ENCODE assay signal across 24 cellular contexts in the genomic region with DNA sequence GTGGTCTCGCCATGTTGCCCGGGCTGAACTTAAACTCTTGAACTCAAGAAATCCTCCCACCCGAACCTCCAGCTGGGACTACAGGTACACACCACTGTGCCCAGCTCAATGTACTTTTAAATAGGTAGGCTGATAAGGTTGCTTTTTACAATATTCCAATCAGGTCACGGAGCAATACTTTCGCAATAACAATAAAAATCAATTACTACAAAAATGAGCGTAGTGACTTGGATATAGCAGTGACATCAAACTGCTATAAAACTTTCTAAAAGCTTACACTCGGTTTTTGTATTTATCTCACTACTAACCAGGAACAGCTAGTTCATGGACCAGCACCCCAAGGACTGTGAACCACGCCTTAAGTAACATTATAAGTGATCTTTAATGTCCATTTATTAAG. TPM values are rescaled to one million over a fixed set of nuclear protein-coding genes. Genes with fewer than 3 reads are reported as not detected.
DNase-seq lines count a peak whose midpoint lies in the region; ATAC-seq, FAIRE-seq and TF ChIP-seq lines count a peak whose summit lies in the region.
"Had no signal": no experiment of that assay in that cellular context is flagged by ENCODE, and none has a peak within 500 bp of the region (broad histone marks: within the 10 kb centered on the region; RNA-seq: fewer than 3 reads in every experiment).

No MANE protein-coding gene starts in this region.

- DNase-seq in HepG2 (ENCODE audit: low spot score) (no peak), right lobe of liver (no peak), nephron progenitor cell (no peak), small intestine (peak; percentile 52)
- DNase-seq: ACHN; AML-193; BE2C; CD4-positive, alpha-beta T cell; CD8-positive, alpha-beta memory T cell; DMS53; DMS79 treated with DMSO at 0.1 percent for 48 hours; GF-D8; GM23248; H7; HCEC 1CT had no signal

- intact Hi-C loops in HepG2 (cut with micrococcal nuclease; ENCODE audit: unreplicated experiment) = no loop called here
- intact Hi-C loops in right lobe of liver (cut with DNase I) = no loop called here

- H3K27ac ChIP-seq in HepG2 (ENCODE audit: extremely low read length, insufficient read depth, low read length) (no peak overlapping the region), right lobe of liver (no peak overlapping the region), small intestine (ENCODE audit: low read depth in 1 of 2, low read length in 1 of 2) (no peak overlapping the region)
- H3K27ac ChIP-seq: 22Rv1; BLaER1 treated with 17β-estradiol and CSF1 and Interleukin-3, amounts not matched to agents 10 nM and 100 nM; GM23248 had no signal

- H3K4me3 ChIP-seq in HepG2 (replicated peaks in 1 of 3; ENCODE audit: insufficient read depth in 1 of 3, low read depth in 2 of 3, low read length in 3 of 3) (no peak overlapping the region), right lobe of liver (no peak overlapping the region), small intestine (ENCODE audit: low read depth in 1 of 2, low read length in 2 of 2) (no peak overlapping the region)
- H3K4me3 ChIP-seq: BLaER1 treated with 17β-estradiol and CSF1 and Interleukin-3, amounts not matched to agents 10 nM and 100 nM; GM23248 had no signal

- peaks cover 71% of the 10 kb centered on the region for H3K79me2 ChIP-seq in HepG2 (ENCODE audit: insufficient read depth, low read length)

- TF ChIP-seq POLR2A in HepG2 (IDR thresholded peaks at IDR 0.05; ENCODE audit: insufficient read depth in 1 of 2, low read depth in 2 of 2, low read length in 2 of 2) (no peak), right lobe of liver (IDR thresholded peaks at IDR 0.05) (no peak)

- H3K4me1 Mint-ChIP-seq in nephron progenitor cell = peaks cover 7% of the 10 kb centered on the region

- H2AFZ ChIP-seq in HepG2 (ENCODE audit: low read length) = no peak overlapping the region
- H2AFZ ChIP-seq: GM23248 had no signal

- no peak overlapping the region for H3K9ac ChIP-seq in HepG2 (ENCODE audit: insufficient read depth, low read depth, low read length)
- H3K9ac ChIP-seq: BLaER1 treated with 17β-estradiol and CSF1 and Interleukin-3, amounts not matched to agents 10 nM and 100 nM; GM23248 had no signal

- no peak overlapping the region for H3K4me2 ChIP-seq in HepG2 (ENCODE audit: low read depth, low read length)
- H3K4me2 ChIP-seq: BLaER1 treated with 17β-estradiol and CSF1 and Interleukin-3, amounts not matched to agents 10 nM and 100 nM had no signal

- H3K36me3 ChIP-seq in HepG2 (replicated peaks in 1 of 2; ENCODE audit: control insufficient read depth in 1 of 2, insufficient read depth in 2 of 2, low read length in 2 of 2) = peaks cover 1 to 24% of the 10 kb centered on the region in 2 experiments; a peak in 3 of 5 replicates
- peaks cover 0 to 25% (median 4%) of the 10 kb centered on the region in 4 donors for H3K36me3 ChIP-seq in right lobe of liver
- H3K36me3 ChIP-seq in small intestine (ENCODE audit: control insufficient read depth in 2 of 2, insufficient read depth in 2 of 2, low read length in 2 of 2) = peaks cover 3% of the 10 kb centered on the region in 2 donors

- POLR2A ChIA-PET in HepG2 (lab: Yijun Ruan, JAX) = no interaction called here

- no peaks in the 10 kb centered on the region for H3K9me3 ChIP-seq in HepG2 (ENCODE audit: low read length)
- no peaks in the 10 kb centered on the region for H3K9me3 ChIP-seq in right lobe of liver
- no peaks in the 10 kb centered on the region for H3K9me3 ChIP-seq in small intestine (ENCODE audit: control insufficient read depth, low read depth)
- H3K9me3 ChIP-seq: BE2C; BLaER1 treated with 17β-estradiol and CSF1 and Interleukin-3, amounts not matched to agents 10 nM and 100 nM had no signal

- ATAC-seq in HepG2 = no peak
- no peak for ATAC-seq in right lobe of liver
- no peak for ATAC-seq in GM21515 (IDR thresholded peaks at IDR 0.05; ENCODE audit: unreplicated experiment)
- ATAC-seq in GM18873 (IDR thresholded peaks at IDR 0.05; ENCODE audit: low FRiP score, unreplicated experiment) = no peak

- H3K27ac Mint-ChIP-seq in nephron progenitor cell = peak overlapping the region; percentile 61
- H3K27ac Mint-ChIP-seq: CD4-positive, alpha-beta T cell had no signal

- no peaks in the 10 kb centered on the region for H3K27me3 Mint-ChIP-seq in nephron progenitor cell (ENCODE audit: low read depth, poor library complexity)
- H3K27me3 Mint-ChIP-seq: CD4-positive, alpha-beta T cell; CD8-positive, alpha-beta memory T cell had no signal

- H3K27me3 ChIP-seq in HepG2 (ENCODE audit: control insufficient read depth in 1 of 2, insufficient read depth in 2 of 2, low read length in 2 of 2) (no peaks in the 10 kb centered on the region), right lobe of liver (no peaks in the 10 kb centered on the region), small intestine (ENCODE audit: control insufficient read depth in 2 of 2, insufficient read depth in 2 of 2, low read length in 2 of 2) (no peaks in the 10 kb centered on the region)
- H3K27me3 ChIP-seq: BE2C; BLaER1 treated with 17β-estradiol and CSF1 and Interleukin-3, amounts not matched to agents 10 nM and 100 nM had no signal

- no TSS peak for BruUV-seq in HepG2 (replicated peaks; lab: Mats Ljungman, UMichigan)

- no peak for TF ChIP-seq RAD21 in HepG2 (CRISPR knock-in tag; IDR thresholded peaks at IDR 0.05)

- 95% methylated on average over 8 of the region's 8 CpGs for WGBS in HepG2 (ENCODE audit: low lambda C conversion rate)
- 80% methylated on average over 8 of the region's 8 CpGs for WGBS in right lobe of liver (ENCODE audit: insufficient coverage, low coverage, low lambda C conversion rate, missing lambda C conversion rate)
- WGBS in small intestine, 3 donors = 49 to 80% (median 59%) methylated on average over 8 of the region's 8 CpGs

- in situ Hi-C loops in HepG2 (cut with HindIII; ENCODE audit: extremely low pct_ligation_motif_present, low pct_unique_long_range_greater_than_20kb) = no loop called here

- no peak overlapping the region for H3K4me3 Mint-ChIP-seq in nephron progenitor cell
- H3K4me3 Mint-ChIP-seq: CD14-positive monocyte; CD4-positive, alpha-beta T cell; CD8-positive, alpha-beta memory T cell had no signal

- TF ChIP-seq EP300 in HepG2 (IDR thresholded peaks at IDR 0.05; ENCODE audit: low read depth in 2 of 2, low read length in 2 of 2) = no peak
- no peak for TF ChIP-seq EP300 in HepG2 (CRISPR knock-in tag; IDR thresholded peaks at IDR 0.05; ENCODE audit: borderline replicate concordance)

- TF ChIP-seq CTCF in HepG2 (CRISPR knock-in tag; IDR thresholded peaks at IDR 0.05) = no peak
- no peak for TF ChIP-seq CTCF in right lobe of liver (IDR thresholded peaks at IDR 0.05)
- no peak for TF ChIP-seq CTCF in nephron progenitor cell (IDR thresholded peaks at IDR 0.05)

- peaks cover 16% of the 10 kb centered on the region for H4K20me1 ChIP-seq in HepG2 (ENCODE audit: insufficient read depth, low read length)

- CTCF ChIA-PET in HepG2 (lab: Yijun Ruan, JAX; ENCODE audit: low intra/inter-chr PET ratio, low total read pairs) = no interaction called here

- FAIRE-seq in HepG2 (lab: Jason Lieb, UNC) (no peak), small intestine (lab: Jason Lieb, UNC) (no peak)
- FAIRE-seq: A204.1, GM12891, GM18507, H1 had no signal

- H3K4me1 ChIP-seq in HepG2 (ENCODE audit: insufficient read depth, low read length) (peaks cover 4% of the 10 kb centered on the region), right lobe of liver (no peaks in the 10 kb centered on the region), small intestine (ENCODE audit: control insufficient read depth in 2 of 2, insufficient read depth in 1 of 2, low read depth in 1 of 2, low read length in 1 of 2) (no peaks in the 10 kb centered on the region)
- H3K4me1 ChIP-seq: BE2C; BLaER1 treated with 17β-estradiol and CSF1 and Interleukin-3, amounts not matched to agents 10 nM and 100 nM had no signal

- no peaks in the 10 kb centered on the region for H3K9me3 Mint-ChIP-seq in nephron progenitor cell
- H3K9me3 Mint-ChIP-seq: CD14-positive monocyte; CD4-positive, alpha-beta T cell; CD8-positive, alpha-beta memory T cell had no signal

- peaks cover 64% of the 10 kb centered on the region for H3K36me3 Mint-ChIP-seq in nephron progenitor cell (ENCODE audit: low read depth)

RNA-seq across cellular contexts. Expression of gene SARNP, which starts 10.5 kb away (rescaled TPM):
- total RNA-seq in HepG2 (2016; rRNA removed; fragmentation: Illumina TruSeq; extraction: Trizol) (95.4 and 137 TPM in 2 replicates), right lobe of liver (10 to 100 TPM; 11.3 to 22.3 (median 17.0) TPM)
- 32.7 and 36.6 TPM in 2 replicates for total RNA-seq in HepG2 (2016; cell fraction: cytosol; rRNA removed; fragmentation: Illumina TruSeq; extraction: Trizol; ENCODE audit: low read depth)
- 95.5 and 155 TPM in 2 replicates for total RNA-seq in HepG2 (2016; cell fraction: insoluble cytoplasmic fraction; rRNA removed; fragmentation: Illumina TruSeq; extraction: Trizol)
- total RNA-seq in HepG2 (2016; cell fraction: membrane; rRNA removed; fragmentation: Illumina TruSeq; extraction: Trizol) = 32.4 and 39.7 TPM in 2 replicates
- total RNA-seq in HepG2 (2016; cell fraction: nucleus; rRNA removed; fragmentation: Illumina TruSeq; extraction: Trizol) = 47.9 and 53.6 TPM in 2 replicates
- polyA plus RNA-seq in HepG2 (2011; rRNA removed) (46.4 and 59.0 TPM in 2 replicates), small intestine (10 to 100 TPM; 72.2 to 89.8 (median 78.4) TPM)
- polyA plus RNA-seq in HepG2 (2011; cell fraction: cytosol; rRNA removed) = 23.9 and 33.5 TPM in 2 replicates
- 15.1 and 17.8 TPM in 2 replicates for polyA plus RNA-seq in HepG2 (2011; cell fraction: nucleus; rRNA removed)
- 47.5 and 49.6 TPM in 2 replicates for polyA plus RNA-seq in HepG2 (2012)
- polyA plus RNA-seq in HepG2 (2016; cell fraction: cytosol; fragmentation: Illumina TruSeq; extraction: Trizol; ENCODE audit: low read depth) = 24.1 and 25.0 TPM in 2 replicates
- 123 and 138 TPM in 2 replicates for polyA plus RNA-seq in HepG2 (2016; cell fraction: insoluble cytoplasmic fraction; fragmentation: Illumina TruSeq; extraction: Trizol; ENCODE audit: low read depth)
- polyA plus RNA-seq in HepG2 (2016; cell fraction: membrane; fragmentation: Illumina TruSeq; extraction: Trizol; ENCODE audit: low read depth) = 25.2 and 25.7 TPM in 2 replicates
- polyA plus RNA-seq in HepG2 (2016; cell fraction: nucleus; fragmentation: Illumina TruSeq; extraction: Trizol; ENCODE audit: insufficient read depth, low read depth) = 58.8 and 61.1 TPM in 2 replicates
- polyA minus RNA-seq in HepG2 (2011; rRNA and poly(A)+ RNA removed; ENCODE audit: low replicate concordance) = 41.0 and 49.7 TPM in 2 replicates
- polyA minus RNA-seq in HepG2 (2011; cell fraction: cytosol; rRNA and poly(A)+ RNA removed) = 8.4 and 13.8 TPM in 2 replicates
- polyA minus RNA-seq in HepG2 (2011; cell fraction: nucleus; rRNA and poly(A)+ RNA removed) = 45.7 and 51.5 TPM in 2 replicates

RNA-seq across cellular contexts. Expression of gene ORMDL2, which starts 10.9 kb away (rescaled TPM):
- 14.8 and 28.6 TPM in 2 replicates for total RNA-seq in HepG2 (2016; rRNA removed; fragmentation: Illumina TruSeq; extraction: Trizol)
- total RNA-seq in HepG2 (2016; cell fraction: cytosol; rRNA removed; fragmentation: Illumina TruSeq; extraction: Trizol; ENCODE audit: low read depth) = 8.9 and 10.8 TPM in 2 replicates
- total RNA-seq in HepG2 (2016; cell fraction: insoluble cytoplasmic fraction; rRNA removed; fragmentation: Illumina TruSeq; extraction: Trizol) = 18.4 and 26.4 TPM in 2 replicates
- total RNA-seq in HepG2 (2016; cell fraction: membrane; rRNA removed; fragmentation: Illumina TruSeq; extraction: Trizol) = 8.8 and 10.8 TPM in 2 replicates
- total RNA-seq in HepG2 (2016; cell fraction: nucleus; rRNA removed; fragmentation: Illumina TruSeq; extraction: Trizol) = 20.1 and 21.6 TPM in 2 replicates
- polyA plus RNA-seq in HepG2 (2011; rRNA removed) = 24.0 and 30.2 TPM in 2 replicates
- polyA plus RNA-seq in HepG2 (2011; cell fraction: cytosol; rRNA removed) = 17.7 and 25.9 TPM in 2 replicates
- polyA plus RNA-seq in HepG2 (2011; cell fraction: nucleus; rRNA removed) = 10.1 and 18.4 TPM in 2 replicates
- 20.8 and 36.4 TPM in 2 replicates for polyA plus RNA-seq in HepG2 (2012)
- 11.3 and 13.0 TPM in 2 replicates for polyA plus RNA-seq in HepG2 (2016; cell fraction: cytosol; fragmentation: Illumina TruSeq; extraction: Trizol; ENCODE audit: low read depth)
- 15.1 and 16.1 TPM in 2 replicates for polyA plus RNA-seq in HepG2 (2016; cell fraction: insoluble cytoplasmic fraction; fragmentation: Illumina TruSeq; extraction: Trizol; ENCODE audit: low read depth)
- 8.1 and 11.2 TPM in 2 replicates for polyA plus RNA-seq in HepG2 (2016; cell fraction: membrane; fragmentation: Illumina TruSeq; extraction: Trizol; ENCODE audit: low read depth)
- 36.9 and 39.7 TPM in 2 replicates for polyA plus RNA-seq in HepG2 (2016; cell fraction: nucleus; fragmentation: Illumina TruSeq; extraction: Trizol; ENCODE audit: insufficient read depth, low read depth)
- polyA minus RNA-seq in HepG2 (2011; rRNA and poly(A)+ RNA removed; ENCODE audit: low replicate concordance) = 41.3 and 201 TPM in 2 replicates
- 12.1 and 14.1 TPM in 2 replicates for polyA minus RNA-seq in HepG2 (2011; cell fraction: cytosol; rRNA and poly(A)+ RNA removed)
- 16.2 and 21.8 TPM in 2 replicates for polyA minus RNA-seq in HepG2 (2011; cell fraction: nucleus; rRNA and poly(A)+ RNA removed)
- total RNA-seq in right lobe of liver = 10 to 100 TPM; 20.2 to 35.4 (median 24.9) TPM
- 10 to 100 TPM; 27.1 to 50.4 (median 34.0) TPM for polyA plus RNA-seq in small intestine

RNA-seq across cellular contexts. Expression of gene DNAJC14, which starts 22.4 kb away (rescaled TPM):
- total RNA-seq in HepG2 (2016; rRNA removed; fragmentation: Illumina TruSeq; extraction: Trizol) = 22.4 and 23.9 TPM in 2 replicates
- total RNA-seq in HepG2 (2016; cell fraction: cytosol; rRNA removed; fragmentation: Illumina TruSeq; extraction: Trizol; ENCODE audit: low read depth) = 2.0 and 4.0 TPM in 2 replicates
- total RNA-seq in HepG2 (2016; cell fraction: insoluble cytoplasmic fraction; rRNA removed; fragmentation: Illumina TruSeq; extraction: Trizol) = 16.8 and 27.1 TPM in 2 replicates
- total RNA-seq in HepG2 (2016; cell fraction: membrane; rRNA removed; fragmentation: Illumina TruSeq; extraction: Trizol) = 11.0 and 11.4 TPM in 2 replicates
- 16.5 and 23.9 TPM in 2 replicates for total RNA-seq in HepG2 (2016; cell fraction: nucleus; rRNA removed; fragmentation: Illumina TruSeq; extraction: Trizol)
- polyA plus RNA-seq in HepG2 (2011; rRNA removed) = 4.3 and 6.4 TPM in 2 replicates
- polyA plus RNA-seq in HepG2 (2011; cell fraction: cytosol; rRNA removed) = 5.6 and 8.0 TPM in 2 replicates
- 4.1 and 5.5 TPM in 2 replicates for polyA plus RNA-seq in HepG2 (2011; cell fraction: nucleus; rRNA removed)
- 8.4 and 9.3 TPM in 2 replicates for polyA plus RNA-seq in HepG2 (2012)
- polyA plus RNA-seq in HepG2 (2016; cell fraction: cytosol; fragmentation: Illumina TruSeq; extraction: Trizol; ENCODE audit: low read depth) = 1.6 and 1.7 TPM in 2 replicates
- 14.6 and 15.8 TPM in 2 replicates for polyA plus RNA-seq in HepG2 (2016; cell fraction: insoluble cytoplasmic fraction; fragmentation: Illumina TruSeq; extraction: Trizol; ENCODE audit: low read depth)
- polyA plus RNA-seq in HepG2 (2016; cell fraction: membrane; fragmentation: Illumina TruSeq; extraction: Trizol; ENCODE audit: low read depth) = 5.5 and 5.6 TPM in 2 replicates
- polyA plus RNA-seq in HepG2 (2016; cell fraction: nucleus; fragmentation: Illumina TruSeq; extraction: Trizol; ENCODE audit: insufficient read depth, low read depth) = 19.8 and 23.8 TPM in 2 replicates
- polyA minus RNA-seq in HepG2 (2011; rRNA and poly(A)+ RNA removed; ENCODE audit: low replicate concordance) = 6.5 and 22.6 TPM in 2 replicates
- polyA minus RNA-seq in HepG2 (2011; cell fraction: cytosol; rRNA and poly(A)+ RNA removed) = 3.0 and 5.5 TPM in 2 replicates
- polyA minus RNA-seq in HepG2 (2011; cell fraction: nucleus; rRNA and poly(A)+ RNA removed) = 7.2 and 8.2 TPM in 2 replicates
- 10 to 100 TPM; 11.8 to 17.2 (median 13.1) TPM for total RNA-seq in right lobe of liver
- 10 to 100 TPM; 12.7 to 25.3 (median 13.2) TPM for polyA plus RNA-seq in small intestine

RNA-seq across cellular contexts. Expression of gene MMP19, which starts 35.8 kb away (rescaled TPM):
- 0.07 TPM in 1 of 2 replicates, not detected in the other for total RNA-seq in HepG2 (2016; rRNA removed; fragmentation: Illumina TruSeq; extraction: Trizol)
- not detected in 2 replicates for total RNA-seq in HepG2 (2016; cell fraction: cytosol; rRNA removed; fragmentation: Illumina TruSeq; extraction: Trizol; ENCODE audit: low read depth)
- total RNA-seq in HepG2 (2016; cell fraction: insoluble cytoplasmic fraction; rRNA removed; fragmentation: Illumina TruSeq; extraction: Trizol) = 0.06 TPM in 1 of 2 replicates, not detected in the other
- not detected in 2 replicates for total RNA-seq in HepG2 (2016; cell fraction: membrane; rRNA removed; fragmentation: Illumina TruSeq; extraction: Trizol)
- total RNA-seq in HepG2 (2016; cell fraction: nucleus; rRNA removed; fragmentation: Illumina TruSeq; extraction: Trizol) = not detected in 2 replicates
- 0.08 and 0.16 TPM in 2 replicates for polyA plus RNA-seq in HepG2 (2011; rRNA removed)
- polyA plus RNA-seq in HepG2 (2011; cell fraction: cytosol; rRNA removed) = 0.08 TPM in 2 replicates
- 0.12 and 0.32 TPM in 2 replicates for polyA plus RNA-seq in HepG2 (2011; cell fraction: nucleus; rRNA removed)
- 0.08 and 0.19 TPM in 2 replicates for polyA plus RNA-seq in HepG2 (2012)
- not detected in 2 replicates for polyA plus RNA-seq in HepG2 (2016; cell fraction: cytosol; fragmentation: Illumina TruSeq; extraction: Trizol; ENCODE audit: low read depth)
- not detected in 2 replicates for polyA plus RNA-seq in HepG2 (2016; cell fraction: insoluble cytoplasmic fraction; fragmentation: Illumina TruSeq; extraction: Trizol; ENCODE audit: low read depth)
- polyA plus RNA-seq in HepG2 (2016; cell fraction: membrane; fragmentation: Illumina TruSeq; extraction: Trizol; ENCODE audit: low read depth) = not detected in 2 replicates
- polyA plus RNA-seq in HepG2 (2016; cell fraction: nucleus; fragmentation: Illumina TruSeq; extraction: Trizol; ENCODE audit: insufficient read depth, low read depth) = not detected in 2 replicates
- not detected in 2 replicates for polyA minus RNA-seq in HepG2 (2011; rRNA and poly(A)+ RNA removed; ENCODE audit: low replicate concordance)
- polyA minus RNA-seq in HepG2 (2011; cell fraction: cytosol; rRNA and poly(A)+ RNA removed) = not detected in 2 replicates
- not detected in 2 replicates for polyA minus RNA-seq in HepG2 (2011; cell fraction: nucleus; rRNA and poly(A)+ RNA removed)
- 1 to 10 TPM; 1.3 to 5.0 (median 1.9) TPM for total RNA-seq in right lobe of liver
- polyA plus RNA-seq in small intestine = 1 to 10 TPM in 1 of 3 donors, under 1 TPM in 1, not detected in 1; 0.54 to 4.1 TPM
- total RNA-seq: CD4-positive, alpha-beta T cell had no signal
- polyA plus RNA-seq: CD8-positive, alpha-beta memory T cell had no signal
